In the genomic region with DNA sequence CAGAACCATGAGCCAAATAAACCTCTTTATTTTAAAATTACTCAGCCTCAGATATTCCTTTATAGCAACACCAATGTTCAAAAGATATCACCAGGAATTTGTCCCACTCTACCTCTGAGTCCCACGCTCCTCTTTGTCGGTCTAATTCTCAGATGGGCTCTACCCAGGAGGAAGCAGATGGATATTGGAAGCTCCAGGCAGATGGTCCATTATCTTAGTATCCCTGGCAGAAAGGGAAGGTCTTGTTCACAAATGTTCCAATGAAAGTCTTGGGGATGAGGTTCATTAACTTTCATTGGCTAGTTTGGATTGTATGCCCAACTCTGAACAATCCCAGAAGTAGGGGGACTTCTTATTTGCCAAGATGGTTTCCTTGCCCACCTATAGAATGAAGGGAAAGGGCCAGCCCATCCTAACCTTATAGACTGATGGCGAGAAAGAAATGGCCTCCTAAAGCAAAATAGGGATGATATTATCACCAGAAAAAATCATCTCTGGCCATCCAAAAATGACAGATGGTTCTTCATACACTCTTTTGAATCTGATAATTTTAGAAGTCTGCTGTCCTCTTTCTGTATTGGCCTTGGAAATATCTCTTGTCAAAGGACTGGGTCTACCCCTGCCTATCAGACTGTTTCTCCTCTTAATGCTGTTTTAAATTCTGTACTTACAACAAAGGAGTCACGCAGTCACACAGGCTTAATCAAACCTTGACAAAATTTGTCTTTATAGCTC, we compare ENCODE assay signal across 19 cellular contexts. TPM values are rescaled to one million over a fixed set of nuclear protein-coding genes. Genes with fewer than 3 reads are reported as not detected.
DNase-seq lines count a peak whose midpoint lies in the region; ATAC-seq lines count a peak whose summit lies in the region.
"Had no signal": no experiment of that assay in that cellular context is flagged by ENCODE, and none has a peak within 500 bp of the region (broad histone marks: within the 10 kb centered on the region; RNA-seq: fewer than 3 reads in every experiment).

No MANE protein-coding gene starts in this region.

- in situ Hi-C loops in G401 (cut with HindIII; ENCODE audit: low sequenced_read_pairs) = no loop called here

- ATAC-seq in HG02642 (IDR thresholded peaks at IDR 0.05; ENCODE audit: poor library complexity, unreplicated experiment) = no peak

- DNase-seq in G401 (ENCODE audit: low spot score) = peak; percentile 88
- DNase-seq in cerebellar cortex (ENCODE audit: low spot score) = peak; percentile 84
- peak; percentile 67 for DNase-seq in cerebellum (ENCODE audit: low spot score)
- DNase-seq in stimulated activated CD4-positive, alpha-beta T cell treated with anti-CD3 and anti-CD28 coated beads, Interleukin-4, amount 100 ng/mL, for 1 hour = no peak
- DNase-seq in HuH-7 (ENCODE audit: low spot score) = no peak
- DNase-seq: 8988T; ACHN; BE2C; CD4-positive, alpha-beta memory T cell; CD4-positive, CD25-positive, alpha-beta regulatory T cell; CD8-positive, alpha-beta memory T cell; COR-L47; DMS153; DMS53; DMS79; DND-41; EL; GF-D8 had no signal

RNA-seq across cellular contexts. Expression of a gene that starts 21.3 kb away (rescaled TPM):
- total RNA-seq in G401 (2014; rRNA removed; shearing (Covaris generic)) = 114 and 119 TPM in 2 replicates
- 36.8 TPM for total RNA-seq in cerebellum

Comparison
In these comparisons a context has a peak if more than half of its experiments do, and no peak if none do; other contexts are left out.
1. DNase-seq: peak in G401 (single experiment), cerebellar cortex (single experiment) and cerebellum (single experiment); none in stimulated activated CD4-positive, alpha-beta T cell treated with anti-CD3 and anti-CD28 coated beads, Interleukin-4, amount 100 ng/mL, for 1 hour (single experiment) and HuH-7 (single experiment).